Comparison of ENCODE assay signal across 12 cellular contexts in genomic region chr9:120904061-120904998, GRCh38. TPM values are rescaled to one million over a fixed set of nuclear protein-coding genes. Genes with fewer than 3 reads are reported as not detected.
DNase-seq lines count a peak whose midpoint lies in the region; ATAC-seq and TF ChIP-seq lines count a peak whose summit lies in the region.
"Had no signal": no experiment of that assay in that cellular context is flagged by ENCODE, and none has a peak within 500 bp of the region (broad histone marks: within the 10 kb centered on the region; RNA-seq: fewer than 3 reads in every experiment).

No MANE protein-coding gene starts in this region.

- CTCF ChIA-PET in activated CD4-positive, alpha-beta T cell treated with anti-CD3 and anti-CD28 coated beads, Interleukin-2, amount 10 ng/mL, durations not matched to agents 7 days and 5 days (lab: Charles Lee) = interaction anchor here (1.0 to 2.1 kb wide), 8 partner anchors 9 to 17 kb away, joined by 3 to 8 read pairs (median 5); no protein-coding TSS in a partner anchor

- peak; percentile 44 for DNase-seq in stimulated activated CD4-positive, alpha-beta T cell treated with anti-CD3 and anti-CD28 coated beads, Interleukin-4, amount 100 ng/mL, for 24 hours
- DNase-seq in stimulated activated CD4-positive, alpha-beta T cell treated with anti-CD3 and anti-CD28 coated beads, Interleukin-1b, Interleukin-23, amount 100 ng/mL, for 48 hours = no peak
- DNase-seq in activated CD4-positive, alpha-beta T cell treated with anti-CD3 and anti-CD28 coated beads, Interleukin-2, amount 10 ng/mL, durations not matched to agents 7 days and 5 days = peak; percentile 68
- peak in 1 of 3 experiments; percentile 39 for DNase-seq in effector memory CD8-positive, alpha-beta T cell
- DNase-seq in GOT3 (lab: John Stamatoyannopoulos, UW) (no peak), foreskin fibroblast (no peak)
- DNase-seq: C1 segment of cervical spinal cord, NCI-H2081 treated with DMSO at 0.1 percent for 48 hours, upper lobe of left lung had no signal

- no peaks in the 10 kb centered on the region for H3K9me3 Mint-ChIP-seq in activated CD4-positive, alpha-beta T cell treated with anti-CD3 and anti-CD28 coated beads, Interleukin-2, amount 10 ng/mL, durations not matched to agents 7 days and 5 days
- no peaks in the 10 kb centered on the region for H3K9me3 Mint-ChIP-seq in effector memory CD8-positive, alpha-beta T cell

- no peaks in the 10 kb centered on the region for H3K27me3 Mint-ChIP-seq in activated CD4-positive, alpha-beta T cell treated with anti-CD3 and anti-CD28 coated beads, Interleukin-2, amount 10 ng/mL, durations not matched to agents 7 days and 5 days
- no peaks in the 10 kb centered on the region for H3K27me3 Mint-ChIP-seq in effector memory CD8-positive, alpha-beta T cell

- peaks cover 87% of the 10 kb centered on the region for H3K36me3 Mint-ChIP-seq in activated CD4-positive, alpha-beta T cell treated with anti-CD3 and anti-CD28 coated beads, Interleukin-2, amount 10 ng/mL, durations not matched to agents 7 days and 5 days (ENCODE audit: low read depth)
- peaks cover 62% of the 10 kb centered on the region for H3K36me3 Mint-ChIP-seq in effector memory CD8-positive, alpha-beta T cell (ENCODE audit: insufficient read depth)

- H3K27ac Mint-ChIP-seq in activated CD4-positive, alpha-beta T cell treated with anti-CD3 and anti-CD28 coated beads, Interleukin-2, amount 10 ng/mL, durations not matched to agents 7 days and 5 days = peak overlapping the region; percentile 87
- peak overlapping the region; percentile 86 to 97 for H3K27ac Mint-ChIP-seq in effector memory CD8-positive, alpha-beta T cell

- peaks cover 90% of the 10 kb centered on the region for H3K4me1 Mint-ChIP-seq in activated CD4-positive, alpha-beta T cell treated with anti-CD3 and anti-CD28 coated beads, Interleukin-2, amount 10 ng/mL, durations not matched to agents 7 days and 5 days
- H3K4me1 Mint-ChIP-seq in effector memory CD8-positive, alpha-beta T cell (ENCODE audit: low read depth in 2 of 2) = peaks cover 42 to 57% of the 10 kb centered on the region in 2 donors

- H3K4me3 ChIP-seq in foreskin fibroblast (ENCODE audit: low read depth in 1 of 2, low read length in 2 of 2) = no peak overlapping the region
- H3K4me3 ChIP-seq: upper lobe of left lung had no signal

- ATAC-seq in effector memory CD8-positive, alpha-beta T cell (replicated peaks) = peak; percentile 94
- ATAC-seq in HG03520 (IDR thresholded peaks at IDR 0.05; ENCODE audit: unreplicated experiment) = no peak
- ATAC-seq in GM19351 (IDR thresholded peaks at IDR 0.05; ENCODE audit: unreplicated experiment) = no peak
- ATAC-seq: left colon had no signal

- TF ChIP-seq CTCF in foreskin fibroblast (IDR thresholded peaks at IDR 0.05; ENCODE audit: low read depth, low read length) = no peak

- no peak overlapping the region for H3K4me3 Mint-ChIP-seq in activated CD4-positive, alpha-beta T cell treated with anti-CD3 and anti-CD28 coated beads, Interleukin-2, amount 10 ng/mL, durations not matched to agents 7 days and 5 days
- peak overlapping the region; percentile 14 to 77 for H3K4me3 Mint-ChIP-seq in effector memory CD8-positive, alpha-beta T cell

- POLR2A ChIA-PET in activated CD4-positive, alpha-beta T cell treated with anti-CD3 and anti-CD28 coated beads, Interleukin-2, amount 10 ng/mL, durations not matched to agents 7 days and 5 days (lab: Charles Lee) = interaction anchor here (0.9 kb wide), 1 partner anchor 12 kb away, joined by 6 read pairs; no protein-coding TSS in a partner anchor

RNA-seq across cellular contexts. Expression of gene TRAF1, which starts 22.3 kb away (rescaled TPM):
- 10 to 100 TPM; 61.9 to 64.3 TPM for total RNA-seq in activated CD4-positive, alpha-beta T cell treated with anti-CD3 and anti-CD28 coated beads, Interleukin-2, amount 10 ng/mL, durations not matched to agents 7 days and 5 days

RNA-seq across cellular contexts. Expression of gene PHF19, which starts 27.3 kb away (rescaled TPM):
- 100 to 1,000 TPM; 331 to 351 TPM for total RNA-seq in activated CD4-positive, alpha-beta T cell treated with anti-CD3 and anti-CD28 coated beads, Interleukin-2, amount 10 ng/mL, durations not matched to agents 7 days and 5 days

Comparison
In these comparisons a context has a peak if more than half of its experiments do, and no peak if none do; other contexts are left out.
1. DNase-seq: peak in stimulated activated CD4-positive, alpha-beta T cell treated with anti-CD3 and anti-CD28 coated beads, Interleukin-4, amount 100 ng/mL, for 24 hours (single experiment) and activated CD4-positive, alpha-beta T cell treated with anti-CD3 and anti-CD28 coated beads, Interleukin-2, amount 10 ng/mL, durations not matched to agents 7 days and 5 days (single experiment); none in stimulated activated CD4-positive, alpha-beta T cell treated with anti-CD3 and anti-CD28 coated beads, Interleukin-1b, Interleukin-23, amount 100 ng/mL, for 48 hours (single experiment), GOT3 (single experiment) and foreskin fibroblast (0 of 2).